Comparison of ENCODE assay signal across 1 cellular context in genomic region chr5:39274388-39275085, GRCh38.
TF ChIP-seq lines count a peak whose summit lies in the region.

No MANE protein-coding gene starts in this region.

TF ChIP-seq in K562, 482 proteins besides CTCF, POLR2A, EP300 and RAD21 (continued from another document):
- TF ChIP-seq ZBTB40 (IDR thresholded peaks at IDR 0.05) (0 out of 2 replicates have a peak, but pooled peaks have one; percentile 22), ZBTB40 (CRISPR knock-in tag; IDR thresholded peaks at IDR 0.05) (no peak), DEAF1 (CRISPR knock-in tag; IDR thresholded peaks at IDR 0.05) (no peak), ETV6 (IDR thresholded peaks at IDR 0.05; ENCODE audit: borderline replicate concordance in 1 of 2, low read depth in 2 of 2, low read length in 1 of 2) (0 out of 4 replicates have a peak, but pooled peaks of 1 of the 2 experiments have one; percentile 26), ETV6 (CRISPR knock-in tag; IDR thresholded peaks at IDR 0.05; ENCODE audit: borderline replicate concordance) (no peak), ELF4 (CRISPR knock-in tag; IDR thresholded peaks at IDR 0.05) (no peak), SPI1 (IDR thresholded peaks at IDR 0.05; ENCODE audit: borderline replicate concordance, low read depth, low read length) (peak; percentile 88; the same call in 1 of the 2 replicates), E2F8 (IDR thresholded peaks at IDR 0.05; ENCODE audit: low read depth, partially characterized antibody) (peak; percentile 20), NFIC (IDR thresholded peaks at IDR 0.05) (no peak), BRD4 (IDR thresholded peaks at IDR 0.05) (peak; percentile 55; the same call in 1 of the 2 replicates), ETV1 (tag; conservative IDR thresholded peaks at IDR 0.05; ENCODE audit: low read depth) (0 out of 2 replicates have a peak, but pooled peaks have one; percentile 12)
